ENCODE assay signal across 14 cellular contexts in the genomic region with DNA sequence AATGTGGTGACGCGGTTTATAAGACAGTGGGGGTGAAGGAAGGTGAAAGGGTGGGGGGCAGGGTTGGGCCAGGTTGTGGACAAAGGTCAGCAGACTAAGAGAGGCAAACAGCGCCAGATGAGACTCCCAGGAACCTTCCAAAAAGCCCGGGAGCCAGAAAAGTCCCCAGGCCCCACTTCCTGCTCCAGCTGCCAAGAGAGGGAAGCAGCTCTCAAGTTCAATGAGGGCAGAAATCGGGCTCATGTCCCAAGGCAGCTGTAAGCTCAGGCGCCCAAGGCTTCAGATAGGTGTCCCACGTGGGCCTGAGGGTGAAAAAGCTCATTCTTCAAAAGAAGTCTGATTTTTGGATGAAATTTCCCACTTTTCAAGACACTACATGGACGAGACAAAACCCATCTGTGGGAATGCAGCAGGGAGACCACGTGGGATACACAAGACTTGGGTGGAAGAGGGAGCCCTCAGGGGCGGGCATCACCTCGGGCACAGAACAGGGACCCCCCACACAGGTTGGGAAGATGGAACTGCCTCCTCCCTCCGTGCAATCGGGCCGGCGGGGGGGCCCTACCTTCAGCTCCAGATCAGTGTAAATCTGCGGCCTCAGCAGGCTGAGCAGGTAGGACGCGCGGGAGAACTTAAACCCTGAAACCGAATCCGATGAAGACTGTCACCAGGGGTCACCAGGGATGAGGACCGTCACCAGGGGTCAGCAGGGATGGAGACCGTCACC.
"Had no signal": no experiment of that assay in that cellular context is flagged by ENCODE, and none has a peak within 500 bp of the region (broad histone marks: within the 10 kb centered on the region; RNA-seq: fewer than 3 reads in every experiment).

No MANE protein-coding gene starts in this region.

- H3K4me1 ChIP-seq: uterus had no signal

- H3K36me3 ChIP-seq: uterus had no signal

- H3K27ac ChIP-seq: heart right ventricle, uterus had no signal

- H3K4me3 ChIP-seq: heart right ventricle, uterus had no signal

- H3K27me3 ChIP-seq: heart right ventricle, uterus had no signal

- ATAC-seq: esophagus mucosa, natural killer cell had no signal

- FAIRE-seq: endometrium, frontal cortex, islet of Langerhans, small intestine had no signal

- H3K9me3 ChIP-seq: heart right ventricle, uterus had no signal

- DNase-seq: effector memory CD4-positive, alpha-beta T cell; heart right ventricle; hypothalamus; kidney glomerular epithelial cell; natural killer cell; small intestine; stimulated activated CD4-positive, alpha-beta T cell treated with anti-CD3 and anti-CD28 coated beads, Interleukin-12 subunit alpha, Interleukin-12 subunit beta, amount 100 ng/mL, for 4 hours; stimulated activated naive CD4-positive, alpha-beta T cell; trophoblast cell; uterus had no signal
